In genomic region chr6:29632789-29633531, GRCh38 we compare ENCODE assay signal across 8 cellular contexts. TPM values are rescaled to one million over a fixed set of nuclear protein-coding genes. Genes with fewer than 3 reads are reported as not detected.
DNase-seq lines count a peak whose midpoint lies in the region; ATAC-seq, FAIRE-seq and TF ChIP-seq lines count a peak whose summit lies in the region.

TSS of gene GABBR1 (minus strand) at chr6:29633183. CDS start at chr6:29632385, 798 bp downstream.

- peak; percentile 20 for FAIRE-seq in GM12891 (lab: Jason Lieb, UNC)

- DNase-seq in GM12891 (ENCODE audit: insufficient read length, low spot score) = peak; percentile 83
- peak; percentile 83 for DNase-seq in NCI-H226
- peak; percentile 67 for DNase-seq in central memory CD4-positive, alpha-beta T cell
- DNase-seq in islet precursor cell = peak; percentile 93
- peak; percentile 49 to 70 for DNase-seq in stimulated activated CD4-positive, alpha-beta T cell treated with anti-CD3 and anti-CD28 coated beads, Interleukin-12 subunit alpha, Interleukin-12 subunit beta, amount 100 ng/mL, for 24 hours (ENCODE audit: low read depth in 2 of 2)

- ATAC-seq in HG03095 (IDR thresholded peaks at IDR 0.05; ENCODE audit: unreplicated experiment) = peak; percentile 78
- ATAC-seq in activated CD4-positive, CD25-positive, alpha-beta regulatory T cell treated with anti-CD3 and anti-CD28 coated beads, Interleukin-2, amount 50 U/mL, for 24 hours = peak; percentile 73 to 78
- ATAC-seq in GM21526 (IDR thresholded peaks at IDR 0.05; ENCODE audit: low FRiP score, unreplicated experiment) = no peak

- TF ChIP-seq POLR2A in GM12891 (IDR thresholded peaks at IDR 0.05; ENCODE audit: low read depth, low read length) = no peak

TF ChIP-seq in GM12891, 5 proteins besides CTCF, POLR2A, EP300 and RAD21:
- TF ChIP-seq POLR2AphosphoS5 (IDR thresholded peaks at IDR 0.05; ENCODE audit: low read depth, low read length) = no peak

RNA-seq across cellular contexts. Expression of gene GABBR1, which starts in this region (rescaled TPM):
- 3.2 TPM for polyA plus RNA-seq in GM12891 (2012; ENCODE audit: low read depth, missing spikeins)
